1 cellular context compared by ENCODE assay signal in the genomic region with DNA sequence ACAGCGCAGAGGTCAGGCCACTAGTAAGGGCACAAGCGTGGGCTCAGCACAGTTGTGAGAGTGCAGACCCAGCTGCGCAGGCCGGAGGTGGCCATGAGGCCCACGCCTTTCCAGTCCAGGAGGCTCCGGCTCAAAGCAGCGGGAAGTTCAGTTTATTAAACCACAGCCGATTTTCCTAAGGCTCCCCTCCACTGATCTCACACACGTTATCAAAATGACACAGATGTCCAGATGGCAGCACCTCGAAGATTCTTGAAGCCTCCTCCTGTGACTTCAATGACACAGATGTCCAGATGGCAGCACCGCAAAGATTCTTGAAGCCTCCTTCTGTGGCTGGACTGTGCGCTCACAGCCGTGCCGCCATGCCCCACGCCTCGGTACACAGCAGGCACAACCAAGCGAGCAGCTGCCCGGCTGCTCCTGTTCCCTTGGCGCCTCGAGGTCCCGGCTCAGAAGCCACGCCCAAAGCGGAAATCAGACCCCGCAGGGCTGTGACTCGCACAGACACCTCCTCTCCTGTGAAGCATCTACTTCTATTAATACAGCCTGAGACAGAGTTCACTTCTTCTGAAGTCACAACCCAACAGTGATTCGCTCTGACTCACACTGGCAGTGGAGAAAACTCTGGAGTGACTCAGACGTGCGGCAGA.
TF ChIP-seq lines count a peak whose summit lies in the region.

No MANE protein-coding gene starts in this region.

TF ChIP-seq in GM23338, 12 proteins besides CTCF, POLR2A, EP300 and RAD21:
- TF ChIP-seq, protein P1, sequence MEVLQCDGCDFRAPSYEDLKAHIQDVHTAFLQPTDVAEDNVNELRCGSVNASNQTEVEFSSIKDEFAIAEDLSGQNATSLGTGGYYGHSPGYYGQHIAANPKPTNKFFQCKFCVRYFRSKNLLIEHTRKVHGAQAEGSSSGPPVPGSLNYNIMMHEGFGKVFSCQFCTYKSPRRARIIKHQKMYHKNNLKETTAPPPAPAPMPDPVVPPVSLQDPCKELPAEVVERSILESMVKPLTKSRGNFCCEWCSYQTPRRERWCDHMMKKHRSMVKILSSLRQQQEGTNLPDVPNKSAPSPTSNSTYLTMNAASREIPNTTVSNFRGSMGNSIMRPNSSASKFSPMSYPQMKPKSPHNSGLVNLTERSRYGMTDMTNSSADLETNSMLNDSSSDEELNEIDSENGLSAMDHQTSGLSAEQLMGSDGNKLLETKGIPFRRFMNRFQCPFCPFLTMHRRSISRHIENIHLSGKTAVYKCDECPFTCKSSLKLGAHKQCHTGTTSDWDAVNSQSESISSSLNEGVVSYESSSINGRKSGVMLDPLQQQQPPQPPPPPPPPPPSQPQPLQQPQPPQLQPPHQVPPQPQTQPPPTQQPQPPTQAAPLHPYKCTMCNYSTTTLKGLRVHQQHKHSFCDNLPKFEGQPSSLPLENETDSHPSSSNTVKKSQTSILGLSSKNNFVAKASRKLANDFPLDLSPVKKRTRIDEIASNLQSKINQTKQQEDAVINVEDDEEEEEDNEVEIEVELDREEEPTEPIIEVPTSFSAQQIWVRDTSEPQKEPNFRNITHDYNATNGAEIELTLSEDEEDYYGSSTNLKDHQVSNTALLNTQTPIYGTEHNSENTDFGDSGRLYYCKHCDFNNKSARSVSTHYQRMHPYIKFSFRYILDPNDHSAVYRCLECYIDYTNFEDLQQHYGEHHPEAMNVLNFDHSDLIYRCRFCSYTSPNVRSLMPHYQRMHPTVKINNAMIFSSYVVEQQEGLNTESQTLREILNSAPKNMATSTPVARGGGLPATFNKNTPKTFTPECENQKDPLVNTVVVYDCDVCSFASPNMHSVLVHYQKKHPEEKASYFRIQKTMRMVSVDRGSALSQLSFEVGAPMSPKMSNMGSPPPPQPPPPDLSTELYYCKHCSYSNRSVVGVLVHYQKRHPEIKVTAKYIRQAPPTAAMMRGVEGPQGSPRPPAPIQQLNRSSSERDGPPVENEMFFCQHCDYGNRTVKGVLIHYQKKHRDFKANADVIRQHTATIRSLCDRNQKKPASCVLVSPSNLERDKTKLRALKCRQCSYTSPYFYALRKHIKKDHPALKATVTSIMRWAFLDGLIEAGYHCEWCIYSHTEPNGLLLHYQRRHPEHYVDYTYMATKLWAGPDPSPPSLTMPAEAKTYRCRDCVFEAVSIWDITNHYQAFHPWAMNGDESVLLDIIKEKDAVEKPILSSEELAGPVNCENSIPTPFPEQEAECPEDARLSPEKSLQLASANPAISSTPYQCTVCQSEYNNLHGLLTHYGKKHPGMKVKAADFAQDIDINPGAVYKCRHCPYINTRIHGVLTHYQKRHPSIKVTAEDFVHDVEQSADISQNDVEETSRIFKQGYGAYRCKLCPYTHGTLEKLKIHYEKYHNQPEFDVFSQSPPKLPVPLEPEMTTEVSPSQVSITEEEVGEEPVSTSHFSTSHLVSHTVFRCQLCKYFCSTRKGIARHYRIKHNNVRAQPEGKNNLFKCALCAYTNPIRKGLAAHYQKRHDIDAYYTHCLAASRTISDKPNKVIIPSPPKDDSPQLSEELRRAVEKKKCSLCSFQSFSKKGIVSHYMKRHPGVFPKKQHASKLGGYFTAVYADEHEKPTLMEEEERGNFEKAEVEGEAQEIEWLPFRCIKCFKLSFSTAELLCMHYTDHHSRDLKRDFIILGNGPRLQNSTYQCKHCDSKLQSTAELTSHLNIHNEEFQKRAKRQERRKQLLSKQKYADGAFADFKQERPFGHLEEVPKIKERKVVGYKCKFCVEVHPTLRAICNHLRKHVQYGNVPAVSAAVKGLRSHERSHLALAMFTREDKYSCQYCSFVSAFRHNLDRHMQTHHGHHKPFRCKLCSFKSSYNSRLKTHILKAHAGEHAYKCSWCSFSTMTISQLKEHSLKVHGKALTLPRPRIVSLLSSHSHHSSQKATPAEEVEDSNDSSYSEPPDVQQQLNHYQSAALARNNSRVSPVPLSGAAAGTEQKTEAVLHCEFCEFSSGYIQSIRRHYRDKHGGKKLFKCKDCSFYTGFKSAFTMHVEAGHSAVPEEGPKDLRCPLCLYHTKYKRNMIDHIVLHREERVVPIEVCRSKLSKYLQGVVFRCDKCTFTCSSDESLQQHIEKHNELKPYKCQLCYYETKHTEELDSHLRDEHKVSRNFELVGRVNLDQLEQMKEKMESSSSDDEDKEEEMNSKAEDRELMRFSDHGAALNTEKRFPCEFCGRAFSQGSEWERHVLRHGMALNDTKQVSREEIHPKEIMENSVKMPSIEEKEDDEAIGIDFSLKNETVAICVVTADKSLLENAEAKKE (CRISPR knock-in tag; IDR thresholded peaks at IDR 0.05) = no peak
- no peak for TF ChIP-seq ZNF114 (CRISPR knock-in tag; IDR thresholded peaks at IDR 0.05)
- TF ChIP-seq EZH2 (IDR thresholded peaks at IDR 0.05; ENCODE audit: low read depth, unreplicated experiment) = no peak
- TF ChIP-seq JUNB (IDR thresholded peaks at IDR 0.05; ENCODE audit: unreplicated experiment) = no peak
- TF ChIP-seq ZNF331 (CRISPR knock-in tag; IDR thresholded peaks at IDR 0.05; ENCODE audit: low read depth) = no peak
- no peak for TF ChIP-seq CREB1 (CRISPR knock-in tag; IDR thresholded peaks at IDR 0.05; ENCODE audit: low read depth)
- no peak for TF ChIP-seq EZH2phosphoT487 (IDR thresholded peaks at IDR 0.05; ENCODE audit: unreplicated experiment)
- TF ChIP-seq STAT1 (IDR thresholded peaks at IDR 0.05; ENCODE audit: unreplicated experiment) = no peak
- TF ChIP-seq POLR2AphosphoS5 (IDR thresholded peaks at IDR 0.05; ENCODE audit: low read depth) = no peak
- TF ChIP-seq, protein P2, sequence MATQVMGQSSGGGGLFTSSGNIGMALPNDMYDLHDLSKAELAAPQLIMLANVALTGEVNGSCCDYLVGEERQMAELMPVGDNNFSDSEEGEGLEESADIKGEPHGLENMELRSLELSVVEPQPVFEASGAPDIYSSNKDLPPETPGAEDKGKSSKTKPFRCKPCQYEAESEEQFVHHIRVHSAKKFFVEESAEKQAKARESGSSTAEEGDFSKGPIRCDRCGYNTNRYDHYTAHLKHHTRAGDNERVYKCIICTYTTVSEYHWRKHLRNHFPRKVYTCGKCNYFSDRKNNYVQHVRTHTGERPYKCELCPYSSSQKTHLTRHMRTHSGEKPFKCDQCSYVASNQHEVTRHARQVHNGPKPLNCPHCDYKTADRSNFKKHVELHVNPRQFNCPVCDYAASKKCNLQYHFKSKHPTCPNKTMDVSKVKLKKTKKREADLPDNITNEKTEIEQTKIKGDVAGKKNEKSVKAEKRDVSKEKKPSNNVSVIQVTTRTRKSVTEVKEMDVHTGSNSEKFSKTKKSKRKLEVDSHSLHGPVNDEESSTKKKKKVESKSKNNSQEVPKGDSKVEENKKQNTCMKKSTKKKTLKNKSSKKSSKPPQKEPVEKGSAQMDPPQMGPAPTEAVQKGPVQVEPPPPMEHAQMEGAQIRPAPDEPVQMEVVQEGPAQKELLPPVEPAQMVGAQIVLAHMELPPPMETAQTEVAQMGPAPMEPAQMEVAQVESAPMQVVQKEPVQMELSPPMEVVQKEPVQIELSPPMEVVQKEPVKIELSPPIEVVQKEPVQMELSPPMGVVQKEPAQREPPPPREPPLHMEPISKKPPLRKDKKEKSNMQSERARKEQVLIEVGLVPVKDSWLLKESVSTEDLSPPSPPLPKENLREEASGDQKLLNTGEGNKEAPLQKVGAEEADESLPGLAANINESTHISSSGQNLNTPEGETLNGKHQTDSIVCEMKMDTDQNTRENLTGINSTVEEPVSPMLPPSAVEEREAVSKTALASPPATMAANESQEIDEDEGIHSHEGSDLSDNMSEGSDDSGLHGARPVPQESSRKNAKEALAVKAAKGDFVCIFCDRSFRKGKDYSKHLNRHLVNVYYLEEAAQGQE (IDR thresholded peaks at IDR 0.05; ENCODE audit: unreplicated experiment) = no peak
- no peak for TF ChIP-seq NANOG (IDR thresholded peaks at IDR 0.05; ENCODE audit: borderline replicate concordance)
- TF ChIP-seq, protein P3, sequence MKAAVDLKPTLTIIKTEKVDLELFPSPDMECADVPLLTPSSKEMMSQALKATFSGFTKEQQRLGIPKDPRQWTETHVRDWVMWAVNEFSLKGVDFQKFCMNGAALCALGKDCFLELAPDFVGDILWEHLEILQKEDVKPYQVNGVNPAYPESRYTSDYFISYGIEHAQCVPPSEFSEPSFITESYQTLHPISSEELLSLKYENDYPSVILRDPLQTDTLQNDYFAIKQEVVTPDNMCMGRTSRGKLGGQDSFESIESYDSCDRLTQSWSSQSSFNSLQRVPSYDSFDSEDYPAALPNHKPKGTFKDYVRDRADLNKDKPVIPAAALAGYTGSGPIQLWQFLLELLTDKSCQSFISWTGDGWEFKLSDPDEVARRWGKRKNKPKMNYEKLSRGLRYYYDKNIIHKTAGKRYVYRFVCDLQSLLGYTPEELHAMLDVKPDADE (IDR thresholded peaks at IDR 0.05) = no peak
